ENCODE assay signal across 34 cellular contexts in genomic region chr1:154829062-154829461, GRCh38. TPM values are rescaled to one million over a fixed set of nuclear protein-coding genes. Genes with fewer than 3 reads are reported as not detected.
"Had no signal": no experiment of that assay in that cellular context is flagged by ENCODE, and none has a peak within 500 bp of the region (broad histone marks: within the 10 kb centered on the region; RNA-seq: fewer than 3 reads in every experiment).

No MANE protein-coding gene starts in this region.

- H3K4me3 Mint-ChIP-seq: activated B cell treated with CpG ODN at 0.5 μM for 24 hours; activated CD8-positive, alpha-beta T cell treated with anti-CD3 and anti-CD28 coated beads for 36 hours; activated naive CD8-positive, alpha-beta T cell; activated T-cell treated with anti-CD3 and anti-CD28 coated beads, Interleukin-2, amount 50 U/mL, for 4 hours; activated T-helper 17 cell treated with anti-CD3 and anti-CD28 coated beads, Interleukin-2, amount 50 U/mL, for 72 hours; T-helper 17 cell; T-helper 2 cell treated with Interferon-gamma antibody and Interleukin-4, amounts not matched to agents 5 μg/mL and 100 μg/mL, for 36 hours had no signal

- ATAC-seq: activated CD4-positive, CD25-positive, alpha-beta regulatory T cell treated with anti-CD3 and anti-CD28 coated beads, Interleukin-2, amount 50 U/mL, for 24 hours; activated CD8-positive, alpha-beta T cell treated with anti-CD3 and anti-CD28 coated beads for 36 hours; activated T-cell treated with anti-CD3 and anti-CD28 coated beads, Interleukin-2, amount 50 U/mL, for 4 hours; activated T-helper 17 cell treated with anti-CD3 and anti-CD28 coated beads, Interleukin-2, amount 50 U/mL, for 72 hours; body of pancreas; gastroesophageal sphincter; heart right ventricle; T-helper 17 cell had no signal

- H3K4me1 ChIP-seq: breast epithelium, colonic mucosa had no signal

- H3K4me3 ChIP-seq: body of pancreas, breast epithelium, cardiac muscle cell, colonic mucosa, esophagus squamous epithelium, gastroesophageal sphincter, heart right ventricle had no signal

- H3K36me3 ChIP-seq: breast epithelium, cardiac muscle cell, colonic mucosa, esophagus squamous epithelium, gastroesophageal sphincter, heart right ventricle, WERI-Rb-1 had no signal

- H3K9me3 ChIP-seq: body of pancreas, breast epithelium, colonic mucosa, esophagus squamous epithelium, gastroesophageal sphincter, heart right ventricle had no signal

- H3K9me3 Mint-ChIP-seq: activated B cell treated with CpG ODN at 0.5 μM for 24 hours; activated CD8-positive, alpha-beta T cell treated with anti-CD3 and anti-CD28 coated beads for 36 hours; activated T-cell treated with anti-CD3 and anti-CD28 coated beads, Interleukin-2, amount 50 U/mL, for 4 hours; activated T-helper 17 cell treated with anti-CD3 and anti-CD28 coated beads, Interleukin-2, amount 50 U/mL, for 72 hours; T-helper 2 cell treated with Interferon-gamma antibody and Interleukin-4, amounts not matched to agents 5 μg/mL and 100 μg/mL, for 36 hours had no signal

- H3K4me1 Mint-ChIP-seq: activated B cell treated with CpG ODN at 0.5 μM for 24 hours; activated T-helper 17 cell treated with anti-CD3 and anti-CD28 coated beads, Interleukin-2, amount 50 U/mL, for 72 hours had no signal

- DNase-seq: activated B cell treated with CpG ODN at 0.5 μM for 24 hours; activated CD4-positive, alpha-beta T cell treated with anti-CD3 and anti-CD28 coated beads for 48 hours; activated CD4-positive, alpha-beta T cell treated with anti-CD3 and anti-CD28 coated beads, Interleukin-2, amount 50 U/mL, for 1 hour; activated CD4-positive, alpha-beta T cell treated with anti-CD3 and anti-CD28 coated beads, Interleukin-2, amount 50 U/mL, for 48 hours; activated CD8-positive, alpha-beta memory T cell treated with anti-CD3 and anti-CD28 coated beads for 24 hours; activated CD8-positive, alpha-beta T cell treated with anti-CD3 and anti-CD28 coated beads for 36 hours; activated effector memory CD4-positive, alpha-beta T cell treated with Interleukin-2 at 50 U/mL for 16 hours; activated gamma-delta T cell treated with Interleukin-2 at 50 U/mL for 16 hours; activated naive CD4-positive, alpha-beta T cell treated with anti-CD3 and anti-CD28 coated beads, Interleukin-2, amount 50 U/mL, for 16 hours; activated naive CD4-positive, alpha-beta T cell treated with Interleukin-2 at 50 U/mL for 16 hours; activated T-cell treated with anti-CD3 and anti-CD28 coated beads, Interleukin-2, amount 50 U/mL, for 4 hours; amniotic stem cell; anterior cingulate cortex; body of pancreas; central memory CD4-positive, alpha-beta T cell; cerebellar nuclear complex; colonic mucosa; effector CD8-positive, alpha-beta T cell; esophagus squamous epithelium; foreskin melanocyte; heart right ventricle; T-helper 17 cell; T1000; WERI-Rb-1 had no signal

- H3K27me3 ChIP-seq: body of pancreas, breast epithelium, cardiac muscle cell, colonic mucosa, esophagus squamous epithelium, gastroesophageal sphincter, heart right ventricle had no signal

- H3K36me3 Mint-ChIP-seq: activated naive CD8-positive, alpha-beta T cell had no signal

- H3K27me3 Mint-ChIP-seq: activated B cell treated with CpG ODN at 0.5 μM for 24 hours; activated CD8-positive, alpha-beta T cell treated with anti-CD3 and anti-CD28 coated beads for 36 hours; activated naive CD8-positive, alpha-beta T cell; activated T-helper 17 cell treated with anti-CD3 and anti-CD28 coated beads, Interleukin-2, amount 50 U/mL, for 72 hours had no signal

- H3K27ac Mint-ChIP-seq: activated B cell treated with CpG ODN at 0.5 μM for 24 hours; activated CD8-positive, alpha-beta T cell treated with anti-CD3 and anti-CD28 coated beads for 36 hours; activated naive CD8-positive, alpha-beta T cell; activated T-helper 17 cell treated with anti-CD3 and anti-CD28 coated beads, Interleukin-2, amount 50 U/mL, for 72 hours; T-helper 17 cell; T-helper 2 cell treated with Interferon-gamma antibody and Interleukin-4, amounts not matched to agents 5 μg/mL and 100 μg/mL, for 36 hours had no signal

- H3K27ac ChIP-seq: body of pancreas, breast epithelium, cardiac muscle cell, colonic mucosa, epithelial cell of prostate, esophagus squamous epithelium, gastroesophageal sphincter, heart right ventricle, WERI-Rb-1 had no signal

RNA-seq across cellular contexts. Expression of gene KCNN3, which starts 41.0 kb away (rescaled TPM):
- total RNA-seq: fibroblast of lung, fibroblast of villous mesenchyme had no signal
- polyA plus RNA-seq: fibroblast of lung had no signal
